ENCODE assay signal across 4 cellular contexts in genomic region chr9:94357158-94357557, GRCh38. TPM values are rescaled to one million over a fixed set of nuclear protein-coding genes. Genes with fewer than 3 reads are reported as not detected.
"Had no signal": no experiment of that assay in that cellular context is flagged by ENCODE, and none has a peak within 500 bp of the region (broad histone marks: within the 10 kb centered on the region; RNA-seq: fewer than 3 reads in every experiment).

No MANE protein-coding gene starts in this region.

RNA-seq across cellular contexts. Expression of gene NUTM2F, which starts 28.7 kb away (rescaled TPM):
- total RNA-seq: GM23248, H4, H9, HFFc6 had no signal
- polyA plus RNA-seq: GM23248 had no signal
